ENCODE assay signal across 1 cellular context in the genomic region with DNA sequence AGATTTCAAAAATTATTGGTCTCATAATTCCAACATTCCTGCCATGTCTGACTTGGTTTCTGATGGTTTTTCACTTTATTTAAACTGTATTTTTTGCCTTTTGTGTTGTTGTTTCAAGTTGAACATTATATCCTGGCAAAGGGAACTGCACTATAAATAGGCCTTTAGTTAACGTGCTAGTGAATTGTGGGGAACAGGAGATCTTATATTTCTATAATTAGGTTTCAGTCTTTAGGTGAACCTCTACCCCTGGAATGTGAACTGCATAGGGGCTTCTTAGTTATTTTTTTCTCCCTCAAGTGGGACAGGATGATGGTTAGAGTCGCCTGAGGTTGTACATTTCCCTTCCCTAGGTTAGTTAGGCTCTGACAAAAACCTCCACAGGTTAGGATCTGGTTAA.
TF ChIP-seq lines count a peak whose summit lies in the region.

No MANE protein-coding gene starts in this region.

TF ChIP-seq in WTC11, 78 proteins besides CTCF, POLR2A, EP300 and RAD21 (continued from another document):
- TF ChIP-seq, protein P1, sequence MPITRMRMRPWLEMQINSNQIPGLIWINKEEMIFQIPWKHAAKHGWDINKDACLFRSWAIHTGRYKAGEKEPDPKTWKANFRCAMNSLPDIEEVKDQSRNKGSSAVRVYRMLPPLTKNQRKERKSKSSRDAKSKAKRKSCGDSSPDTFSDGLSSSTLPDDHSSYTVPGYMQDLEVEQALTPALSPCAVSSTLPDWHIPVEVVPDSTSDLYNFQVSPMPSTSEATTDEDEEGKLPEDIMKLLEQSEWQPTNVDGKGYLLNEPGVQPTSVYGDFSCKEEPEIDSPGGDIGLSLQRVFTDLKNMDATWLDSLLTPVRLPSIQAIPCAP (CRISPR knock-in tag; IDR thresholded peaks at IDR 0.05), result no peak
- TF ChIP-seq NR2C2 (CRISPR knock-in tag; IDR thresholded peaks at IDR 0.05), result no peak
